27 cellular contexts compared by ENCODE assay signal in the genomic region with DNA sequence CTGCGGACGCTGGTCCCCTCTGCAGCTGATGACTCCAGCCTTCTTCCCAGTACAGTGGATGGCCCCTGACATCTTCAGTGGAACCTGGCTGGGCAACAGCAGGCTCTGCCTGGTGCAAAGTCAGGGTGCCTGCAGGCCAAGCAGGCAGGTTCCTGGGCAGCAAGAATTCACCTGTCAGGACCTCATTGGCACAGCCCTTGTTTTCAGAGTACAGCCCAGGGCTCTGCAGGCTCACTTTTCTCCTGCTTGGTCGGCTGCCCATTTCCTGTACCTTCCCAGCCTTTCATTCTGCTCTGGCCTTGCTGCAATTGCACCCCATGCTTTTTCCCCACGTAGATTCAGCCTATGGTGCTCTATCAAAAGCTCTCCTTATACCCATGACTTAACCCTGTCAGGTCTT. TPM values are rescaled to one million over a fixed set of nuclear protein-coding genes. Genes with fewer than 3 reads are reported as not detected.
"Had no signal": no experiment of that assay in that cellular context is flagged by ENCODE, and none has a peak within 500 bp of the region (broad histone marks: within the 10 kb centered on the region; RNA-seq: fewer than 3 reads in every experiment).

No MANE protein-coding gene starts in this region.

- H3K4me3 Mint-ChIP-seq: activated CD8-positive, alpha-beta T cell treated with anti-CD3 and anti-CD28 coated beads for 36 hours; activated naive CD4-positive, alpha-beta T cell treated with anti-CD3 and anti-CD28 coated beads, Interleukin-2, amount 50 U/mL, for 24 hours; activated T-cell treated with anti-CD3 and anti-CD28 coated beads, Interleukin-2, amount 50 U/mL, for 72 hours; T-helper 1 cell treated with Interleukin-12 subunit alpha and Interleukin-12 subunit beta and Interleukin-4 antibody, amounts not matched to agents 30 μg/mL and 1 μg/mL, for 36 hours had no signal

- H3K9me3 Mint-ChIP-seq: activated CD8-positive, alpha-beta T cell treated with anti-CD3 and anti-CD28 coated beads for 36 hours; activated naive CD4-positive, alpha-beta T cell treated with anti-CD3 and anti-CD28 coated beads, Interleukin-2, amount 50 U/mL, for 24 hours; T-helper 1 cell treated with Interleukin-12 subunit alpha and Interleukin-12 subunit beta and Interleukin-4 antibody, amounts not matched to agents 30 μg/mL and 1 μg/mL, for 36 hours had no signal

- ATAC-seq: activated CD4-positive, CD25-positive, alpha-beta regulatory T cell treated with anti-CD3 and anti-CD28 coated beads, Interleukin-2, amount 50 U/mL, for 24 hours; activated CD8-positive, alpha-beta T cell treated with anti-CD3 and anti-CD28 coated beads for 36 hours; activated T-cell treated with anti-CD3 and anti-CD28 coated beads, Interleukin-2, amount 50 U/mL, for 72 hours; Panc1 had no signal

- H3K36me3 ChIP-seq: SJSA1 had no signal

- H3K9me3 ChIP-seq: SJSA1 had no signal

- H3K27me3 Mint-ChIP-seq: activated CD8-positive, alpha-beta T cell treated with anti-CD3 and anti-CD28 coated beads for 36 hours; activated naive CD4-positive, alpha-beta T cell treated with anti-CD3 and anti-CD28 coated beads, Interleukin-2, amount 50 U/mL, for 24 hours had no signal

- H3K4me1 Mint-ChIP-seq: activated naive CD4-positive, alpha-beta T cell treated with anti-CD3 and anti-CD28 coated beads, Interleukin-2, amount 50 U/mL, for 24 hours had no signal

- H3K27ac Mint-ChIP-seq: activated CD8-positive, alpha-beta T cell treated with anti-CD3 and anti-CD28 coated beads for 36 hours; activated naive CD4-positive, alpha-beta T cell treated with anti-CD3 and anti-CD28 coated beads, Interleukin-2, amount 50 U/mL, for 24 hours; activated T-cell treated with anti-CD3 and anti-CD28 coated beads, Interleukin-2, amount 50 U/mL, for 72 hours; T-helper 1 cell treated with Interleukin-12 subunit alpha and Interleukin-12 subunit beta and Interleukin-4 antibody, amounts not matched to agents 30 μg/mL and 1 μg/mL, for 36 hours had no signal

- DNase-seq: activated CD4-positive, alpha-beta T cell treated with anti-CD3 and anti-CD28 coated beads for 4 hours; activated CD8-positive, alpha-beta memory T cell treated with anti-CD3 and anti-CD28 coated beads, Interleukin-2, amount 50 U/mL, for 4 hours; activated CD8-positive, alpha-beta T cell treated with anti-CD3 and anti-CD28 coated beads for 36 hours; activated T-cell treated with anti-CD3 and anti-CD28 coated beads, Interleukin-2, amount 50 U/mL, for 72 hours; aorta; central memory CD4-positive, alpha-beta T cell; Kasumi-1; KBM-7; NCI-H1048; NCI-H146; NCI-H187 treated with DMSO at 0.1 percent for 48 hours; NCI-H2081 treated with DMSO at 0.1 percent for 48 hours; NCI-H2227 treated with DMSO at 0.1 percent for 48 hours; NCI-H446 treated with DMSO at 0.1 percent for 48 hours; NCI-H524 treated with DMSO at 0.1 percent for 48 hours; NCI-H774; NK-92 treated with Interleukin-12 subunit alpha and Interleukin-12 subunit beta, amount 100 ng/mL, for 24 hours; OCI-M1; Right ventricle myocardium superior had no signal

- H3K27ac ChIP-seq: RWPE1, SJSA1 had no signal

- H3K4me3 ChIP-seq: SJSA1 had no signal

- H3K27me3 ChIP-seq: SJSA1 had no signal

- H3K36me3 Mint-ChIP-seq: activated naive CD4-positive, alpha-beta T cell treated with anti-CD3 and anti-CD28 coated beads, Interleukin-2, amount 50 U/mL, for 24 hours had no signal

RNA-seq across cellular contexts. Expression of a gene that starts 56.0 kb away (rescaled TPM):
- total RNA-seq: activated CD8-positive, alpha-beta T cell treated with anti-CD3 and anti-CD28 coated beads for 36 hours; activated T-cell treated with anti-CD3 and anti-CD28 coated beads, Interleukin-2, amount 50 U/mL, for 72 hours; aorta; bronchial epithelial cell; chondrocyte; Right ventricle myocardium superior; SJSA1 had no signal
- polyA plus RNA-seq: aorta had no signal
